1 cellular context compared by ENCODE assay signal in the genomic region with DNA sequence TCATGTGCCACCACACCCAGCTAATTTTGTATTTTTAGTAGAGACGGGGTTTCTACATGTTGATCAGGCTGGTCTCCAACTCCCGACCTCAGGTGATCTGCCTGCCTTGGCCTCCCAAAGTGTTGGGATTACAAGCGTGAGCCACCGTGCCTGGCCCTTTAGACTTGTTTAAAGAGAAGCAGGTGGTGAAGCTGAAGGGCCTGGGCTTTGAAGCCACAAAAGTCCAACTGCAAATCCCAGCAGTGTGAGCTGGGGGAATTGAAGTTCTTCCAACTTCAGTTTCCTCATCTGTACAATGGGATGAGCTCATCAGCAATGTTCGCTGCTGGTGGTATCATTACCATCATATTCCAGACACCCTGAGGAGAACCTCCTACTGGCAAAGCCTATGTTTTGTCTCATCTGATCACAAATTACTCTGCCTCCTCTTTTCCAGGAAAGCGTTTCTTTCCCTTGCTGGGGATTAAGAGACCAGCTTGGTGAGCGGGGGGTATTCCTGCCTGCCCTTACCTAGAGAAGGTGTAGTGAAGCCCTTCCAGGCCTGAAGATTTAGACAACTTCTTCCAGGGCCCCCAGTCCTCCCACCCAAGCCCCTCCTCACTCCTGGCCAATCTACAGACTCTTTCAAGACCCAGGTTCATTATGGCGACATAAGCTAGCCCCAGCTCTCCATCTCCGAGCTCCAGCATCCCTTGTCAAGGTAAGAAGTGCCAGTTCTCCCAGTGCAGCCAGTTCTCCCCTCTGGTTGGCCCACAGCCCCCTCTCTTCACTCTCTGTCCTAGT.
TF ChIP-seq lines count a peak whose summit lies in the region.

No MANE protein-coding gene starts in this region.

TF ChIP-seq in SK-N-SH, 30 proteins besides CTCF, POLR2A, EP300 and RAD21:
- TF ChIP-seq TAF1 (IDR thresholded peaks at IDR 0.05; ENCODE audit: borderline replicate concordance, low read depth, low read length) (no peak), YY1 (IDR thresholded peaks at IDR 0.05; ENCODE audit: low read depth) (no peak), GATA2 (CRISPR knock-in tag; IDR thresholded peaks at IDR 0.05) (no peak), TEAD4 (IDR thresholded peaks at IDR 0.05; ENCODE audit: borderline replicate concordance, insufficient read depth) (no peak), RFX5 (IDR thresholded peaks at IDR 0.05; ENCODE audit: low read length) (no peak), NFIC (IDR thresholded peaks at IDR 0.05; ENCODE audit: borderline replicate concordance) (no peak), USF1 (IDR thresholded peaks at IDR 0.05; ENCODE audit: borderline replicate concordance, low read depth) (no peak), SIN3A (IDR thresholded peaks at IDR 0.05; ENCODE audit: borderline replicate concordance, low read depth, low read length) (no peak)
- TF ChIP-seq, protein P1, sequence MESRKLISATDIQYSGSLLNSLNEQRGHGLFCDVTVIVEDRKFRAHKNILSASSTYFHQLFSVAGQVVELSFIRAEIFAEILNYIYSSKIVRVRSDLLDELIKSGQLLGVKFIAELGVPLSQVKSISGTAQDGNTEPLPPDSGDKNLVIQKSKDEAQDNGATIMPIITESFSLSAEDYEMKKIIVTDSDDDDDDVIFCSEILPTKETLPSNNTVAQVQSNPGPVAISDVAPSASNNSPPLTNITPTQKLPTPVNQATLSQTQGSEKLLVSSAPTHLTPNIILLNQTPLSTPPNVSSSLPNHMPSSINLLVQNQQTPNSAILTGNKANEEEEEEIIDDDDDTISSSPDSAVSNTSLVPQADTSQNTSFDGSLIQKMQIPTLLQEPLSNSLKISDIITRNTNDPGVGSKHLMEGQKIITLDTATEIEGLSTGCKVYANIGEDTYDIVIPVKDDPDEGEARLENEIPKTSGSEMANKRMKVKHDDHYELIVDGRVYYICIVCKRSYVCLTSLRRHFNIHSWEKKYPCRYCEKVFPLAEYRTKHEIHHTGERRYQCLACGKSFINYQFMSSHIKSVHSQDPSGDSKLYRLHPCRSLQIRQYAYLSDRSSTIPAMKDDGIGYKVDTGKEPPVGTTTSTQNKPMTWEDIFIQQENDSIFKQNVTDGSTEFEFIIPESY (IDR thresholded peaks at IDR 0.05; ENCODE audit: borderline replicate concordance, low read depth) = no peak
